In genomic region chr19:2982983-2983350, GRCh38 we compare ENCODE assay signal across 8 cellular contexts. TPM values are rescaled to one million over a fixed set of nuclear protein-coding genes. Genes with fewer than 3 reads are reported as not detected.
DNase-seq lines count a peak whose midpoint lies in the region; ATAC-seq and TF ChIP-seq lines count a peak whose summit lies in the region.

No MANE protein-coding gene starts in this region.

- H3K4me1 Mint-ChIP-seq in glutamatergic neuron (ENCODE audit: low read depth, unreplicated experiment) (peaks cover 13% of the 10 kb centered on the region), Caco-2 (ENCODE audit: low read depth, unreplicated experiment) (no peaks in the 10 kb centered on the region)
- H3K4me1 Mint-ChIP-seq in natural killer cell treated with Interleukin-12 subunit alpha and Interleukin-12 subunit beta and Interleukin-15 and Interleukin-18, amount 100 ng/mL, for 72 hours (ENCODE audit: low read depth in 2 of 2) = peaks cover 0 to 6% of the 10 kb centered on the region in 2 donors

- peaks cover 7% of the 10 kb centered on the region for H3K9me3 Mint-ChIP-seq in glutamatergic neuron (ENCODE audit: unreplicated experiment)
- H3K9me3 Mint-ChIP-seq in Caco-2 (ENCODE audit: unreplicated experiment) = no peaks in the 10 kb centered on the region
- H3K9me3 Mint-ChIP-seq in activated naive CD4-positive, alpha-beta T cell treated with anti-CD3 and anti-CD28 coated beads, Interleukin-2, amount 50 U/mL, for 72 hours = no peaks in the 10 kb centered on the region
- H3K9me3 Mint-ChIP-seq in natural killer cell treated with Interleukin-12 subunit alpha and Interleukin-12 subunit beta and Interleukin-15 and Interleukin-18, amount 100 ng/mL, for 72 hours = no peaks in the 10 kb centered on the region

- CTCF ChIA-PET in Caco-2 (lab: Charles Lee) = no interaction called here

- H3K9me3 ChIP-seq in Caco-2 = no peaks in the 10 kb centered on the region

- no peak for ATAC-seq in activated naive CD4-positive, alpha-beta T cell treated with anti-CD3 and anti-CD28 coated beads, Interleukin-2, amount 50 U/mL, for 72 hours
- ATAC-seq in natural killer cell treated with Interleukin-12 subunit alpha and Interleukin-12 subunit beta and Interleukin-15 and Interleukin-18, amount 100 ng/mL, for 72 hours = no peak

- BruUV-seq in Caco-2 (replicated peaks; lab: Mats Ljungman, UMichigan) = no TSS peak

- intact Hi-C loops in Caco-2 (cut with micrococcal nuclease; ENCODE audit: unreplicated experiment) = no loop called here

- H3K27me3 Mint-ChIP-seq in glutamatergic neuron (ENCODE audit: unreplicated experiment) = peaks cover 15% of the 10 kb centered on the region
- H3K27me3 Mint-ChIP-seq in Caco-2 (ENCODE audit: insufficient read depth, unreplicated experiment) = no peaks in the 10 kb centered on the region
- H3K27me3 Mint-ChIP-seq in natural killer cell treated with Interleukin-12 subunit alpha and Interleukin-12 subunit beta and Interleukin-15 and Interleukin-18, amount 100 ng/mL, for 72 hours = peaks cover 8 to 13% of the 10 kb centered on the region in 2 donors

- no peaks in the 10 kb centered on the region for H3K36me3 ChIP-seq in Caco-2 (ENCODE audit: control insufficient read depth, insufficient read depth, low read length)

- H3K4me1 ChIP-seq in Caco-2 = peaks cover 9% of the 10 kb centered on the region; the same call in 1 of the 2 replicates

- H3K4me3 Mint-ChIP-seq in glutamatergic neuron (ENCODE audit: unreplicated experiment) (no peak overlapping the region), Caco-2 (ENCODE audit: unreplicated experiment) (no peak overlapping the region)
- H3K4me3 Mint-ChIP-seq in natural killer cell treated with Interleukin-12 subunit alpha and Interleukin-12 subunit beta and Interleukin-15 and Interleukin-18, amount 100 ng/mL, for 72 hours = no peak overlapping the region

- no peaks in the 10 kb centered on the region for H3K36me3 Mint-ChIP-seq in glutamatergic neuron (ENCODE audit: unreplicated experiment)
- peaks cover under 1% of the 10 kb centered on the region for H3K36me3 Mint-ChIP-seq in Caco-2 (ENCODE audit: insufficient read depth, unreplicated experiment)
- no peaks in the 10 kb centered on the region for H3K36me3 Mint-ChIP-seq in activated naive CD4-positive, alpha-beta T cell treated with anti-CD3 and anti-CD28 coated beads, Interleukin-2, amount 50 U/mL, for 72 hours
- H3K36me3 Mint-ChIP-seq in natural killer cell treated with Interleukin-12 subunit alpha and Interleukin-12 subunit beta and Interleukin-15 and Interleukin-18, amount 100 ng/mL, for 72 hours = no peaks in the 10 kb centered on the region

- H3K27me3 ChIP-seq in Caco-2 (replicated peaks; ENCODE audit: control insufficient read depth, insufficient read depth, low read length) = no peaks in the 10 kb centered on the region

- no peak overlapping the region for H3K4me3 ChIP-seq in Caco-2 (ENCODE audit: low read depth, low read length)

- H3K27ac Mint-ChIP-seq in glutamatergic neuron (ENCODE audit: unreplicated experiment) (no peak overlapping the region), Caco-2 (ENCODE audit: unreplicated experiment) (no peak overlapping the region)
- no peak overlapping the region for H3K27ac Mint-ChIP-seq in activated naive CD4-positive, alpha-beta T cell treated with anti-CD3 and anti-CD28 coated beads, Interleukin-2, amount 50 U/mL, for 72 hours
- no peak overlapping the region for H3K27ac Mint-ChIP-seq in natural killer cell treated with Interleukin-12 subunit alpha and Interleukin-12 subunit beta and Interleukin-15 and Interleukin-18, amount 100 ng/mL, for 72 hours

- POLR2A ChIA-PET in Caco-2 (lab: Charles Lee) = no interaction called here

- in situ Hi-C loops in GM13977 (cut with MboI; ENCODE audit: low pct_unique_long_range_greater_than_20kb, low sequenced_read_pairs, unreplicated experiment) = no loop called here

- no peak for TF ChIP-seq CTCF in GM13977 (IDR thresholded peaks at IDR 0.05; ENCODE audit: extremely low read depth, insufficient read depth, missing control alignments)
- no peak for TF ChIP-seq CTCF in glutamatergic neuron (IDR thresholded peaks at IDR 0.05; ENCODE audit: partially characterized antibody, unreplicated experiment)
- no peak for TF ChIP-seq CTCF in Caco-2 (IDR thresholded peaks at IDR 0.05; ENCODE audit: insufficient read depth in 1 of 2, low read depth in 1 of 2, low read length in 1 of 2, severe bottlenecking in 1 of 2, unreplicated experiment in 1 of 2)

- peak; percentile 23 for DNase-seq in GM13977 (ENCODE audit: low spot score)
- DNase-seq in SK-N-DZ (ENCODE audit: low spot score) = peak; percentile 69
- peak; percentile 36 for DNase-seq in glutamatergic neuron
- DNase-seq in retina = peak; percentile 71
- no peak for DNase-seq in Caco-2
- DNase-seq in activated naive CD4-positive, alpha-beta T cell treated with anti-CD3 and anti-CD28 coated beads, Interleukin-2, amount 50 U/mL, for 72 hours (ENCODE audit: low spot score in 2 of 2) = no peak
- DNase-seq in natural killer cell treated with Interleukin-12 subunit alpha and Interleukin-12 subunit beta and Interleukin-15 and Interleukin-18, amount 100 ng/mL, for 72 hours (ENCODE audit: low spot score) = no peak
- no peak for DNase-seq in putamen (ENCODE audit: low spot score)

RNA-seq across cellular contexts. Expression of gene TLE6, which starts 5.6 kb away (rescaled TPM):
- polyA plus RNA-seq in SK-N-DZ (2014; cell fraction: cytosol; rRNA removed) = 2.8 and 4.7 TPM in 2 replicates
- polyA plus RNA-seq in SK-N-DZ (2014; cell fraction: nucleus; rRNA removed) = 5.8 and 6.5 TPM in 2 replicates
- total RNA-seq in glutamatergic neuron (ENCODE audit: unreplicated experiment) = not detected
- 1.4 and 1.9 TPM in 2 replicates for total RNA-seq in Caco-2 (2022)
- 1 to 10 TPM; 3.3 to 8.2 TPM for total RNA-seq in activated naive CD4-positive, alpha-beta T cell treated with anti-CD3 and anti-CD28 coated beads, Interleukin-2, amount 50 U/mL, for 72 hours
- total RNA-seq in natural killer cell treated with Interleukin-12 subunit alpha and Interleukin-12 subunit beta and Interleukin-15 and Interleukin-18, amount 100 ng/mL, for 72 hours = 1 to 10 TPM in 1 of 2 donors, under 1 TPM in 1; 0.45 to 1.8 TPM

RNA-seq across cellular contexts. Expression of gene ZNF77, which starts 38.2 kb away (rescaled TPM):
- polyA plus RNA-seq in SK-N-DZ (2014; cell fraction: cytosol; rRNA removed) = 7.0 and 7.5 TPM in 2 replicates
- 8.0 and 8.9 TPM in 2 replicates for polyA plus RNA-seq in SK-N-DZ (2014; cell fraction: nucleus; rRNA removed)
- total RNA-seq in glutamatergic neuron (ENCODE audit: unreplicated experiment) = 4.8 TPM
- 6.3 and 6.6 TPM in 2 replicates for total RNA-seq in Caco-2 (2022)
- 10 to 100 TPM in 1 of 2 donors, 1 to 10 TPM in 1; 3.7 to 11.2 TPM for total RNA-seq in activated naive CD4-positive, alpha-beta T cell treated with anti-CD3 and anti-CD28 coated beads, Interleukin-2, amount 50 U/mL, for 72 hours
- 10 to 100 TPM in 1 of 2 donors, 1 to 10 TPM in 1; 5.3 to 10.4 TPM for total RNA-seq in natural killer cell treated with Interleukin-12 subunit alpha and Interleukin-12 subunit beta and Interleukin-15 and Interleukin-18, amount 100 ng/mL, for 72 hours

RNA-seq across cellular contexts. Expression of gene TLE2, which starts 46.1 kb away (rescaled TPM):
- polyA plus RNA-seq in SK-N-DZ (2014; cell fraction: cytosol; rRNA removed) = 1.2 and 1.7 TPM in 2 replicates
- polyA plus RNA-seq in SK-N-DZ (2014; cell fraction: nucleus; rRNA removed) = 1.1 and 2.9 TPM in 2 replicates
- total RNA-seq in glutamatergic neuron (ENCODE audit: unreplicated experiment) (not detected), Caco-2 (2022) (29.2 and 31.3 TPM in 2 replicates)
- total RNA-seq in activated naive CD4-positive, alpha-beta T cell treated with anti-CD3 and anti-CD28 coated beads, Interleukin-2, amount 50 U/mL, for 72 hours = 1 to 10 TPM; 4.5 to 5.0 TPM
- 1 to 10 TPM; 1.3 to 3.2 TPM for total RNA-seq in natural killer cell treated with Interleukin-12 subunit alpha and Interleukin-12 subunit beta and Interleukin-15 and Interleukin-18, amount 100 ng/mL, for 72 hours

Comparison
In these comparisons a context has a peak if more than half of its experiments do, and no peak if none do; other contexts are left out.
1. DNase-seq: peak in GM13977 (single experiment), SK-N-DZ (single experiment), glutamatergic neuron (single experiment) and retina (single experiment); none in Caco-2 (0 of 2), activated naive CD4-positive, alpha-beta T cell treated with anti-CD3 and anti-CD28 coated beads, Interleukin-2, amount 50 U/mL, for 72 hours (0 of 2), natural killer cell treated with Interleukin-12 subunit alpha and Interleukin-12 subunit beta and Interleukin-15 and Interleukin-18, amount 100 ng/mL, for 72 hours (single experiment) and putamen (single experiment).